ENCODE assay signal across 23 cellular contexts in the genomic region with DNA sequence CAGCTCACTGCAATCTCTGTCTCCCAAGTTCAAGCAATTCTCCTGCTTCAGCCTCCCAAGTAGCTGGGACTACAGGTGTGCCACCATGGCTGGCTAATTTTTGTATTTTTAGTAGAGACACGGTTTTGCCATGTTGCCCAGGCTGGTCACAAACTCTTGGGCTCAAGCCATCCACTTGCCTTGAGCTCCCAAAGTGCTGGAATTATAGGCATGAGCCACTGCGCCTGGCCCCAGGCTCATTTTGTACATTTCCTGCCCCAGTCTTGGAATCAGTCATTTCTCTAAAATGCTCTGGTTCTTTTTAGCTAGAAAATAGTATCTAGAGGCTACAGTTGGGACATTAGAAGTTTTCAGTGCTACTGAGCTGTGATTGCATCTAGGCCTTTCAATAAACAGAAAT. TPM values are rescaled to one million over a fixed set of nuclear protein-coding genes. Genes with fewer than 3 reads are reported as not detected.
A peak's percentile ranks its signal among the peaks of the same experiment; 100 is the strongest.
DNase-seq lines count a peak whose midpoint lies in the region; ATAC-seq and TF ChIP-seq lines count a peak whose summit lies in the region.
"Had no signal": no experiment of that assay in that cellular context is flagged by ENCODE, and none has a peak within 500 bp of the region (broad histone marks: within the 10 kb centered on the region; RNA-seq: fewer than 3 reads in every experiment).

No MANE protein-coding gene starts in this region.

- no peak for TF ChIP-seq POLR2A in thyroid gland (IDR thresholded peaks at IDR 0.05)

- H3K27ac Mint-ChIP-seq in T-helper 17 cell, result no peak overlapping the region
- H3K27ac Mint-ChIP-seq: CD4-positive, CD25-positive, alpha-beta regulatory T cell had no signal

- H3K9me3 ChIP-seq in T-helper 17 cell (ENCODE audit: control insufficient read depth, low read length, poor library complexity, severe bottlenecking) (no peaks in the 10 kb centered on the region), hepatocyte (ENCODE audit: low read depth) (no peaks in the 10 kb centered on the region), thyroid gland (no peaks in the 10 kb centered on the region), Karpas-422 (ENCODE audit: low read length) (no peaks in the 10 kb centered on the region)

- H2AFZ ChIP-seq in hepatocyte (no peak overlapping the region), Karpas-422 (ENCODE audit: low read length) (no peak overlapping the region)

- no peaks in the 10 kb centered on the region for H3K27me3 Mint-ChIP-seq in T-helper 17 cell
- H3K27me3 Mint-ChIP-seq: CD4-positive, CD25-positive, alpha-beta regulatory T cell had no signal

- H3K4me3 ChIP-seq in hepatocyte, result no peak overlapping the region
- H3K4me3 ChIP-seq in thyroid gland (replicated peaks in 1 of 3), result no peak overlapping the region
- H3K4me3 ChIP-seq in Karpas-422 (ENCODE audit: low read length), result no peak overlapping the region

- TF ChIP-seq CTCF in C4-2B (conservative IDR thresholded peaks at IDR 0.05) (no peak), hepatocyte (IDR thresholded peaks at IDR 0.05; ENCODE audit: poor library complexity) (no peak), thyroid gland (IDR thresholded peaks at IDR 0.05) (no peak)

- H4K20me1 ChIP-seq in hepatocyte (ENCODE audit: insufficient read depth, poor library complexity, severe bottlenecking) (no peaks in the 10 kb centered on the region), Karpas-422 (ENCODE audit: insufficient read depth, low read depth, low read length) (no peaks in the 10 kb centered on the region)

- peaks cover 4% of the 10 kb centered on the region for H3K36me3 Mint-ChIP-seq in T-helper 17 cell (ENCODE audit: low read depth)

- H3K27ac ChIP-seq in C4-2B, result peak overlapping the region; percentile 67
- peak overlapping the region; percentile 6 for H3K27ac ChIP-seq in hepatocyte
- H3K27ac ChIP-seq in thyroid gland, result peak overlapping the region in 1 of 3 donors; percentile 29
- no peak overlapping the region for H3K27ac ChIP-seq in Karpas-422 (ENCODE audit: low read length)

- no peaks in the 10 kb centered on the region for H3K9me2 ChIP-seq in hepatocyte (replicated peaks; ENCODE audit: insufficient read depth)
- no peaks in the 10 kb centered on the region for H3K9me2 ChIP-seq in Karpas-422 (replicated peaks; ENCODE audit: insufficient read depth, low read length)

- no peaks in the 10 kb centered on the region for H3K27me3 ChIP-seq in hepatocyte
- H3K27me3 ChIP-seq in thyroid gland, result no peaks in the 10 kb centered on the region
- H3K27me3 ChIP-seq in Karpas-422 (ENCODE audit: low read length), result no peaks in the 10 kb centered on the region

- intact Hi-C loops in thyroid gland (cut with DNase I) (no loop called here), head of caudate nucleus (cut with DNase I) (no loop called here)

- H3K9ac ChIP-seq in Karpas-422 (ENCODE audit: low read length), result no peak overlapping the region

- H3K4me1 ChIP-seq in hepatocyte (ENCODE audit: insufficient read depth) (peaks cover 9% of the 10 kb centered on the region), thyroid gland (peaks cover 2 to 12% of the 10 kb centered on the region in 2 donors), Karpas-422 (ENCODE audit: low read length) (peaks cover 28% of the 10 kb centered on the region)

- no peaks in the 10 kb centered on the region for H3K36me3 ChIP-seq in hepatocyte (replicated peaks; ENCODE audit: insufficient read depth, low read depth)
- H3K36me3 ChIP-seq in thyroid gland, result peaks cover 6% of the 10 kb centered on the region in 2 donors
- H3K36me3 ChIP-seq in Karpas-422 (ENCODE audit: insufficient read depth, low read length), result peaks cover 26% of the 10 kb centered on the region

- H3K79me2 ChIP-seq in hepatocyte (peaks cover 56% of the 10 kb centered on the region), Karpas-422 (ENCODE audit: low read length) (peaks cover 47% of the 10 kb centered on the region)

- H3K4me2 ChIP-seq in hepatocyte (no peak overlapping the region), Karpas-422 (ENCODE audit: low read depth, low read length, poor library complexity, severe bottlenecking) (no peak overlapping the region)

- H3K4me1 Mint-ChIP-seq in T-helper 17 cell, result peaks cover 19% of the 10 kb centered on the region

- 92% methylated on average over 2 of the region's 2 CpGs for WGBS in hepatocyte (ENCODE audit: low lambda C conversion rate, missing lambda C conversion rate)
- 63 to 72% methylated on average over 2 of the region's 2 CpGs for WGBS in thyroid gland, 2 donors

- DNase-seq in T-helper 17 cell (no peak), hepatocyte (ENCODE audit: low spot score) (no peak), thyroid gland (peak; percentile 40 to 71), NCI-H748 treated with DMSO at 0.1 percent for 48 hours (lab: John Stamatoyannopoulos, UW) (no peak), head of caudate nucleus (no peak), Karpas-422 (no peak)
- DNase-seq: CD4-positive, CD25-positive, alpha-beta regulatory T cell; IMR-90; KG1; MM.1S; NCI-H1048; NCI-H1694; NCI-H2029 treated with DMSO at 0.1 percent for 48 hours; NCI-H2227 treated with DMSO at 0.1 percent for 48 hours; NCI-H526 treated with DMSO at 0.1 percent for 48 hours; RPMI8226 had no signal

- no peak for ATAC-seq in T-helper 17 cell

- peak overlapping the region; percentile 15 for H3K4me3 Mint-ChIP-seq in T-helper 17 cell
- H3K4me3 Mint-ChIP-seq: CD4-positive, CD25-positive, alpha-beta regulatory T cell had no signal

RNA-seq across cellular contexts. Expression of a gene that starts 13.5 kb away (rescaled TPM):
- total RNA-seq in T-helper 17 cell (1 to 10 TPM; 3.6 to 4.9 TPM), hepatocyte (35.4 and 43.8 TPM in 2 replicates), thyroid gland (10 to 100 TPM; 16.2 to 53.3 (median 37.5) TPM)
- polyA plus RNA-seq in hepatocyte, result 84.1 and 93.9 TPM in 2 replicates
- total RNA-seq in Karpas-422 (2014; rRNA removed; shearing (Covaris generic); ENCODE audit: low replicate concordance), result 7.7 and 8.5 TPM in 2 replicates

RNA-seq across cellular contexts. Expression of a gene that starts 41.4 kb away (rescaled TPM):
- total RNA-seq in T-helper 17 cell (not detected), hepatocyte (not detected in 2 replicates), thyroid gland (not detected)
- not detected in 2 replicates for polyA plus RNA-seq in hepatocyte
- total RNA-seq in Karpas-422 (2014; rRNA removed; shearing (Covaris generic); ENCODE audit: low replicate concordance), result not detected in 2 replicates
- total RNA-seq: A172; CD4-positive, CD25-positive, alpha-beta regulatory T cell; G401; H4; IMR-90; NCI-H460; SK-MEL-5 had no signal
- polyA plus RNA-seq: BJ; CD4-positive, CD25-positive, alpha-beta regulatory T cell; IMR-90 had no signal

RNA-seq across cellular contexts. Expression of a gene that starts 43.0 kb away (rescaled TPM):
- total RNA-seq in T-helper 17 cell (10 to 100 TPM in 1 of 2 donors, 1 to 10 TPM in 1; 6.2 to 22.8 TPM), hepatocyte (45.5 and 69.8 TPM in 2 replicates), thyroid gland (10 to 100 TPM; 17.1 to 23.7 (median 17.8) TPM)
- polyA plus RNA-seq in hepatocyte, result 55.1 and 56.4 TPM in 2 replicates
- total RNA-seq in Karpas-422 (2014; rRNA removed; shearing (Covaris generic); ENCODE audit: low replicate concordance), result 39.9 and 41.5 TPM in 2 replicates

Comparison
In these comparisons a context has a peak if more than half of its experiments do, and no peak if none do; other contexts are left out.
1. DNase-seq: peak in thyroid gland (2 of 2); none in T-helper 17 cell (0 of 3), hepatocyte (single experiment), NCI-H748 treated with DMSO at 0.1 percent for 48 hours (single experiment), head of caudate nucleus (0 of 42) and Karpas-422 (single experiment).